ENCODE assay signal across 19 cellular contexts in the genomic region with DNA sequence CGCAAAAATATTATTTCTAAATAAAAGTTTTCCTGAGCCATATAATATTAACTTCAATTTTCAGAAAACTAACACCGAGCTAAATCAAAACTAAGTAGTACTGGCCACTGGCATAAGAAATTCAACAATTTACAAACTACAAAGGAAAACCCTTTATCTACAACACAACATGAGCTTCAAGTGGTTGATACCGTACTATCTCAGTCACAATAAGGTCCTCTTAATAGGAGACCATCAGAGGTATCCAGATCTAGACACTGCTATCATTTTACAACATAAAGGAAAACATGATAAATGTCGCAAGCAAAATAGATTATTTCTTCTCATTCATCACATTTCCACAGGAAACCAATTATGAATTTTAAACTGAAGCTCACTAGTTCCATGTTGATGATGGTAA.
"Had no signal": no experiment of that assay in that cellular context is flagged by ENCODE, and none has a peak within 500 bp of the region (broad histone marks: within the 10 kb centered on the region; RNA-seq: fewer than 3 reads in every experiment).

No MANE protein-coding gene starts in this region.

- FAIRE-seq: keratinocyte, urothelium cell line had no signal

- H3K4me3 Mint-ChIP-seq: activated CD4-positive, alpha-beta T cell treated with anti-CD3 and anti-CD28 coated beads for 36 hours; activated naive CD4-positive, alpha-beta T cell treated with anti-CD3 and anti-CD28 coated beads, Interleukin-2, amount 10 ng/mL, durations not matched to agents 7 days and 5 days; activated naive CD8-positive, alpha-beta T cell treated with anti-CD3 and anti-CD28 coated beads, Interleukin-2, amount 50 U/mL, for 24 hours; activated T-cell treated with anti-CD3 and anti-CD28 coated beads, Interleukin-2, amount 50 U/mL, for 24 hours; naive thymus-derived CD4-positive, alpha-beta T cell; stimulated activated naive B cell treated with anti-CD40 and anti-IgM and Interleukin-4, amounts not matched to agents 10 μg/mL and 1 μg/mL and 100 μg/mL, for 72 hours; T-helper 17 cell had no signal

- H3K27me3 Mint-ChIP-seq: activated CD4-positive, alpha-beta T cell treated with anti-CD3 and anti-CD28 coated beads for 36 hours; activated naive CD4-positive, alpha-beta T cell treated with anti-CD3 and anti-CD28 coated beads, Interleukin-2, amount 10 ng/mL, durations not matched to agents 7 days and 5 days; activated naive CD8-positive, alpha-beta T cell treated with anti-CD3 and anti-CD28 coated beads, Interleukin-2, amount 50 U/mL, for 24 hours; activated T-cell treated with anti-CD3 and anti-CD28 coated beads, Interleukin-2, amount 50 U/mL, for 24 hours; naive thymus-derived CD4-positive, alpha-beta T cell; progenitor cell of endocrine pancreas; stimulated activated naive B cell treated with anti-CD40 and anti-IgM and Interleukin-4, amounts not matched to agents 10 μg/mL and 1 μg/mL and 100 μg/mL, for 72 hours; T-helper 17 cell had no signal

- H3K9me3 Mint-ChIP-seq: activated naive CD4-positive, alpha-beta T cell treated with anti-CD3 and anti-CD28 coated beads, Interleukin-2, amount 10 ng/mL, durations not matched to agents 7 days and 5 days; activated naive CD8-positive, alpha-beta T cell treated with anti-CD3 and anti-CD28 coated beads, Interleukin-2, amount 50 U/mL, for 24 hours; activated T-cell treated with anti-CD3 and anti-CD28 coated beads, Interleukin-2, amount 50 U/mL, for 24 hours; naive thymus-derived CD4-positive, alpha-beta T cell; stimulated activated naive B cell treated with anti-CD40 and anti-IgM and Interleukin-4, amounts not matched to agents 10 μg/mL and 1 μg/mL and 100 μg/mL, for 72 hours had no signal

- H3K27ac Mint-ChIP-seq: activated CD4-positive, alpha-beta T cell treated with anti-CD3 and anti-CD28 coated beads for 36 hours; activated naive CD4-positive, alpha-beta T cell treated with anti-CD3 and anti-CD28 coated beads, Interleukin-2, amount 10 ng/mL, durations not matched to agents 7 days and 5 days; activated naive CD8-positive, alpha-beta T cell treated with anti-CD3 and anti-CD28 coated beads, Interleukin-2, amount 50 U/mL, for 24 hours; progenitor cell of endocrine pancreas; stimulated activated naive B cell treated with anti-CD40 and anti-IgM and Interleukin-4, amounts not matched to agents 10 μg/mL and 1 μg/mL and 100 μg/mL, for 72 hours; T-helper 17 cell had no signal

- ATAC-seq: heart right ventricle; left lobe of liver; naive thymus-derived CD4-positive, alpha-beta T cell; T-helper 17 cell had no signal

- DNase-seq: activated CD4-positive, alpha-beta T cell treated with anti-CD3 and anti-CD28 coated beads for 36 hours; activated CD4-positive, alpha-beta T cell treated with anti-CD3 and anti-CD28 coated beads, Interleukin-2, amount 50 U/mL, for 4 hours; activated CD8-positive, alpha-beta memory T cell treated with anti-CD3 and anti-CD28 coated beads for 24 hours; activated CD8-positive, alpha-beta memory T cell treated with anti-CD3 and anti-CD28 coated beads, Interleukin-2, amount 50 U/mL, for 4 hours; activated naive CD4-positive, alpha-beta T cell treated with anti-CD3 and anti-CD28 coated beads, Interleukin-2, amount 10 ng/mL, durations not matched to agents 7 days and 5 days; activated naive CD8-positive, alpha-beta T cell treated with anti-CD3 and anti-CD28 coated beads, Interleukin-2, amount 50 U/mL, for 24 hours; activated T-cell treated with anti-CD3 and anti-CD28 coated beads, Interleukin-2, amount 50 U/mL, for 24 hours; cortex of kidney; heart right ventricle; naive thymus-derived CD4-positive, alpha-beta T cell; stimulated activated CD4-positive, alpha-beta T cell treated with anti-CD3 and anti-CD28 coated beads, Interleukin-2, amount 100 ng/mL, for 48 hours; stimulated activated CD8-positive, alpha-beta memory T cell treated with anti-CD3 and anti-CD28 coated beads, Interleukin-4, amount 100 ng/mL, for 48 hours; stimulated activated naive B cell treated with anti-CD40 and anti-IgM and Interleukin-4, amounts not matched to agents 10 μg/mL and 1 μg/mL and 100 μg/mL, for 72 hours; T-helper 17 cell; transverse colon had no signal
